In the genomic region with DNA sequence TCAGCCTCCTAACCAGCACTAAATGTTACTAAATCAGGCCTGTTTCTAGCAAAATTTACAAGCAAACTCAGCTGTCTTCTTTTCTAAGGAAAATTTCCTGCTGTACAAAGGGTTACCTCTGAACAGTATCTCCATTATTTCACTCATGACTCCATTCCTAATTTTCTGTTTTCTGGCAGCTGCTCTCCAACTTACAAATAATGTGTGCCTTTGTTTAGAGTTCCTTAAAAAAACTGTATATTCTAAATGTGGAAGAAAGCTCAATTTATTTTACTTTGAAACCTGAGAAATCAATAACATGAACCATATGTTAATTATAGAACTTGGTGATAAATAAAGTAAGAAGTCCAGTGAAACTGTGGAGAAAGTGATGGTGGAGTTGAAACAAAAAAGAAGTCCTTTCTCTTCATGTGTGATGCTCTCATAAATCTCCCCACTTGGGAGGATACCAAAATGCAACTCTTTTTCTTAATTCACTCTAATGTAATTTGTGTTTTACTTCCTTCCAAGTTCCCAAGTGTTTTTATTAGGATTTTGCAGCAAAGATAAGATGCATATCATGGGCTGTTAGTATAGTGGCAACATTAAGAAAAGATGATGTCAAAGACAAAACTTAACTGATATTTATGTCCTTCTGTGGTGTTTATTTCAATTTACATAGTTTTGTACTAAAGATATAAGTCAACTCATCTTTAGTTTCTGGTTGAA, we compare ENCODE assay signal across 19 cellular contexts.
DNase-seq lines count a peak whose midpoint lies in the region; ATAC-seq, FAIRE-seq and TF ChIP-seq lines count a peak whose summit lies in the region.
"Had no signal": no experiment of that assay in that cellular context is flagged by ENCODE, and none has a peak within 500 bp of the region (broad histone marks: within the 10 kb centered on the region; RNA-seq: fewer than 3 reads in every experiment).

No MANE protein-coding gene starts in this region.

- peaks cover 4% of the 10 kb centered on the region for H3K79me1 ChIP-seq in mesenchymal stem cell (replicated peaks; ENCODE audit: low read length, poor library complexity, severe bottlenecking)

- no peak overlapping the region for H2BK12ac ChIP-seq in mesenchymal stem cell (ENCODE audit: low read length in 2 of 2)

- H3K4ac ChIP-seq in mesenchymal stem cell (ENCODE audit: low read depth in 1 of 2, low read length in 2 of 2) = no peak overlapping the region

- H2AFZ ChIP-seq in mesenchymal stem cell (ENCODE audit: low read depth, low read length) = no peak overlapping the region

- no peak for ATAC-seq in heart right ventricle

- peaks cover 7 to 30% (median 24%) of the 10 kb centered on the region in 3 donors for H3K4me1 Mint-ChIP-seq in CD8-positive, alpha-beta memory T cell

- H2BK15ac ChIP-seq in mesenchymal stem cell (ENCODE audit: low read depth, poor library complexity, severe bottlenecking) = no peak overlapping the region

- H3K36me3 ChIP-seq in HEK293 (ENCODE audit: control insufficient read depth in 2 of 2, insufficient read depth in 1 of 2, low read length in 2 of 2) (no peaks in the 10 kb centered on the region), mesenchymal stem cell (ENCODE audit: control insufficient read depth in 1 of 2, insufficient read depth in 2 of 2, low read depth in 1 of 2, low read length in 2 of 2) (no peaks in the 10 kb centered on the region), heart right ventricle (no peaks in the 10 kb centered on the region)
- H3K36me3 ChIP-seq in CD8-positive, alpha-beta memory T cell (ENCODE audit: insufficient read depth, low read length) = no peaks in the 10 kb centered on the region
- H3K36me3 ChIP-seq: thyroid gland had no signal

- H3K4me3 Mint-ChIP-seq in CD8-positive, alpha-beta memory T cell = no peak overlapping the region
- H3K4me3 Mint-ChIP-seq: activated naive CD8-positive, alpha-beta T cell treated with anti-CD3 and anti-CD28 coated beads, Interleukin-2, amount 10 ng/mL, durations not matched to agents 7 days and 5 days had no signal

- H3K4me1 ChIP-seq in HEK293 (ENCODE audit: control insufficient read depth, insufficient read depth, low read length) = peaks cover 29% of the 10 kb centered on the region
- H3K4me1 ChIP-seq in mesenchymal stem cell (ENCODE audit: control insufficient read depth, insufficient read depth, low read depth, low read length) = peaks cover 5% of the 10 kb centered on the region
- no peaks in the 10 kb centered on the region for H3K4me1 ChIP-seq in CD8-positive, alpha-beta memory T cell (ENCODE audit: insufficient read depth, low read length)
- H3K4me1 ChIP-seq in heart right ventricle = peaks cover 0 to 31% (median 10%) of the 10 kb centered on the region in 9 donors
- H3K4me1 ChIP-seq: thyroid gland had no signal

- TF ChIP-seq CTCF in HEK293 (tag by site-specific recombination; IDR thresholded peaks at IDR 0.05) = no peak
- TF ChIP-seq CTCF in heart right ventricle (IDR thresholded peaks at IDR 0.05) = no peak

- peaks cover 11 to 35% (median 21%) of the 10 kb centered on the region in 3 donors for H3K36me3 Mint-ChIP-seq in CD8-positive, alpha-beta memory T cell

- H3K9me3 ChIP-seq in HEK293 (ENCODE audit: control insufficient read depth, insufficient read depth, low read depth, low read length) (no peaks in the 10 kb centered on the region), mesenchymal stem cell (ENCODE audit: control insufficient read depth, low read length) (no peaks in the 10 kb centered on the region), heart right ventricle (peaks cover 0 to 3% (median 0%) of the 10 kb centered on the region in 11 donors)
- no peaks in the 10 kb centered on the region for H3K9me3 ChIP-seq in CD8-positive, alpha-beta memory T cell (ENCODE audit: low read length)
- H3K9me3 ChIP-seq: thyroid gland had no signal

- CTCF ChIA-PET in HEK293 (lab: Yijun Ruan, JAX) = interaction anchor here (0.7 kb wide), 1 partner anchor 17 kb away, joined by 4 read pairs; no protein-coding TSS in a partner anchor
- CTCF ChIA-PET in CD8-positive, alpha-beta memory T cell (lab: Charles Lee) = interaction anchor here (1.5 kb wide), 1 partner anchor 87 kb away, joined by 3 read pairs; no protein-coding TSS in a partner anchor

- no peak overlapping the region for H3K9ac ChIP-seq in mesenchymal stem cell (ENCODE audit: low read length)

- no peak overlapping the region for H3K14ac ChIP-seq in mesenchymal stem cell (ENCODE audit: low read length in 2 of 2)

- no peak overlapping the region for H2BK5ac ChIP-seq in mesenchymal stem cell (ENCODE audit: low read depth, low read length, poor library complexity, severe bottlenecking)

- H3K27me3 ChIP-seq in mesenchymal stem cell (ENCODE audit: control insufficient read depth in 1 of 2, insufficient read depth in 1 of 2, low read length in 2 of 2) = no peaks in the 10 kb centered on the region
- H3K27me3 ChIP-seq in CD8-positive, alpha-beta memory T cell (ENCODE audit: insufficient read depth, low read length, poor library complexity, severe bottlenecking) = no peaks in the 10 kb centered on the region
- H3K27me3 ChIP-seq in heart right ventricle = no peaks in the 10 kb centered on the region
- H3K27me3 ChIP-seq: thyroid gland had no signal

- H2BK120ac ChIP-seq in mesenchymal stem cell (ENCODE audit: low read depth, low read length) = no peak overlapping the region

- no peak overlapping the region for H4K91ac ChIP-seq in mesenchymal stem cell (ENCODE audit: low read length)

- no peak overlapping the region for H3K4me2 ChIP-seq in mesenchymal stem cell (ENCODE audit: low read length, poor library complexity, severe bottlenecking)

- FAIRE-seq in A204.1 (lab: Jason Lieb, UNC) = peak; percentile 82
- FAIRE-seq: colon, TTC549 had no signal

- H3K23ac ChIP-seq in mesenchymal stem cell (ENCODE audit: low read length in 2 of 2) = no peak overlapping the region

- H4K8ac ChIP-seq in mesenchymal stem cell (ENCODE audit: low read length) = no peak overlapping the region

- DNase-seq in mesenchymal stem cell (peak; percentile 34), heart right ventricle (no peak), posterior vena cava (ENCODE audit: low spot score) (no peak), HK-2 (ENCODE audit: unreplicated experiment) (no peak)
- DNase-seq in CD8-positive, alpha-beta memory T cell = no peak
- DNase-seq: activated naive CD8-positive, alpha-beta T cell treated with anti-CD3 and anti-CD28 coated beads, Interleukin-2, amount 10 ng/mL, durations not matched to agents 7 days and 5 days; DMS53; MM.1S; NCI-H2081 treated with DMSO at 0.1 percent for 48 hours; NCI-H82; occipital lobe; SHP77; thyroid gland had no signal

- H2AK5ac ChIP-seq in mesenchymal stem cell (ENCODE audit: low read length, severe bottlenecking) = no peak overlapping the region

- H3K9me3 Mint-ChIP-seq in CD8-positive, alpha-beta memory T cell = no peaks in the 10 kb centered on the region
- H3K9me3 Mint-ChIP-seq: activated naive CD8-positive, alpha-beta T cell treated with anti-CD3 and anti-CD28 coated beads, Interleukin-2, amount 10 ng/mL, durations not matched to agents 7 days and 5 days had no signal

- H3K27ac ChIP-seq in HEK293 (ENCODE audit: extremely low read depth, low read depth, low read length) (no peak overlapping the region), angular gyrus (ENCODE audit: low read depth, low read length) (peak overlapping the region; percentile 32), mesenchymal stem cell (ENCODE audit: low read length, poor library complexity, severe bottlenecking) (peak overlapping the region; percentile 80), heart right ventricle (no peak overlapping the region)
- H3K27ac ChIP-seq in CD8-positive, alpha-beta memory T cell (ENCODE audit: low read depth, low read length) = no peak overlapping the region
- H3K27ac ChIP-seq: thyroid gland had no signal

- intact Hi-C loops in heart right ventricle (cut with DNase I) (loop anchor here in 1 of 10 donors (5.0 kb wide), 1 partner anchor 1204 kb away; no protein-coding TSS in a partner anchor), posterior vena cava (cut with DNase I) (no loop called here)

- no peaks in the 10 kb centered on the region for H3K27me3 Mint-ChIP-seq in CD8-positive, alpha-beta memory T cell
- H3K27me3 Mint-ChIP-seq: activated naive CD8-positive, alpha-beta T cell treated with anti-CD3 and anti-CD28 coated beads, Interleukin-2, amount 10 ng/mL, durations not matched to agents 7 days and 5 days had no signal

- POLR2A ChIA-PET in HEK293 (lab: Yijun Ruan, JAX) = interaction anchor here (0.6 kb wide), 1 partner anchor 219 kb away, joined by 5 read pairs; no protein-coding TSS in a partner anchor
- POLR2A ChIA-PET in CD8-positive, alpha-beta memory T cell (lab: Charles Lee) = interaction anchor here (0.7 kb wide), 1 partner anchor 24 kb away, joined by 4 read pairs; no protein-coding TSS in a partner anchor

- H3K4me3 ChIP-seq in HEK293 (ENCODE audit: low read depth, low read length) (no peak overlapping the region), mesenchymal stem cell (ENCODE audit: insufficient read depth in 1 of 2, low read depth in 1 of 2, low read length in 2 of 2) (no peak overlapping the region), heart right ventricle (no peak overlapping the region)
- H3K4me3 ChIP-seq in CD8-positive, alpha-beta memory T cell (ENCODE audit: low read length) = no peak overlapping the region
- H3K4me3 ChIP-seq: lung, thyroid gland had no signal

- H3K18ac ChIP-seq in mesenchymal stem cell (ENCODE audit: low read depth in 1 of 2, low read length in 2 of 2) = no peak overlapping the region

- H3K27ac Mint-ChIP-seq in CD8-positive, alpha-beta memory T cell = peak overlapping the region in 2 of 8 donors; percentile 16 to 27
- H3K27ac Mint-ChIP-seq: activated naive CD8-positive, alpha-beta T cell treated with anti-CD3 and anti-CD28 coated beads, Interleukin-2, amount 10 ng/mL, durations not matched to agents 7 days and 5 days had no signal

TF ChIP-seq in HEK293, 187 proteins besides CTCF, POLR2A, EP300 and RAD21 (continues in another document):
- TF ChIP-seq ZNF48 (tag by site-specific recombination; IDR thresholded peaks at IDR 0.05) (no peak), FEZF1 (tag by site-specific recombination; IDR thresholded peaks at IDR 0.05) (0 out of 2 replicates have a peak, but pooled peaks have one; percentile 5)

Comparison
In these comparisons a context has a peak if more than half of its experiments do, and no peak if none do; other contexts are left out.
1. H3K27ac ChIP-seq: peak in angular gyrus (single experiment) and mesenchymal stem cell (single experiment); none in HEK293 (single experiment), CD8-positive, alpha-beta memory T cell (single experiment) and heart right ventricle (0 of 10).